Comparison of ENCODE assay signal across 16 cellular contexts in the genomic region with DNA sequence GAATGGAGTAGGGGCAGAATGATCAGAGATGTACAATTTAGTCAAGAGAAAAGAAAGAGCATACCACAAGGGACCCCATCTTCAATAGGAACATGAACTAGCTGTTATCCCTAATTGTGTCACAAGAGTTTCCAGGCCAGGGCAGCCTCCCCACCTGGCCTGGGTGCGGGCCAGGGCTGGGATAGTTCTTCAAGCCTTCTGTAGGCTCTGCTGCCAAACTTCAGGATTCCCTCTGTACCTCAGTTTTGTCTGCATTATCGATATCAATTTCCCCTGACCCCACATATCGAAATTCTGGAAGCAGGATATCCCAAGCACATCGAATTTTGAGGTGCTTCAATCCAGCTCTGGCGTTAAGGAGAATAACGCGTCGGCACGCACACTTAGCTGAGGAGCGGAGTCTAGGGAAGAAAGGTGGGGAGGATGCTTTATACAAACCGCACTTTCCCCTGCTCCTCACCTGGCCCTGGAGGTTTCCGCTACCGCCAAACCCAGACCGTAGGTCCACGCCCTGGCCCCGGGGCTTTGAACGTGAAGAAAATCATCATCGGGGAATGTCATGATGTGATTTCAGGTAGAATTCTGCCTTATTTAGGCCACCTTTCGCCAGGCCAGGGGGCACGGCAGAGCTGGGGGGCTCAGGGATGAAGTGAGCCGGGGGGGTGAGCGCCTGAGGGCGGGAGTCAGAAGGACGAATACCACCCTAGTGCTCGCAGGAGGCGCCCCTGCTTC.
"Had no signal": no experiment of that assay in that cellular context is flagged by ENCODE, and none has a peak within 500 bp of the region (broad histone marks: within the 10 kb centered on the region; RNA-seq: fewer than 3 reads in every experiment).

No MANE protein-coding gene starts in this region.

- H3K4me3 Mint-ChIP-seq: activated CD4-positive, alpha-beta T cell treated with anti-CD3 and anti-CD28 coated beads for 36 hours; activated naive CD8-positive, alpha-beta T cell; neural crest cell had no signal

- DNase-seq: activated CD4-positive, alpha-beta T cell treated with anti-CD3 and anti-CD28 coated beads for 36 hours; activated CD4-positive, alpha-beta T cell treated with anti-CD3 and anti-CD28 coated beads, Interleukin-2, amount 50 U/mL, for 48 hours; activated T-cell treated with anti-CD3 and anti-CD28 coated beads for 4 hours; effector CD8-positive, alpha-beta T cell; esophagus squamous epithelium; heart right ventricle; left ventricle myocardium inferior; mammary epithelial cell; naive B cell; stimulated activated CD4-positive, alpha-beta T cell treated with anti-CD3 and anti-CD28 coated beads, Interleukin-4, amount 100 ng/mL, for 1 hour; upper lobe of right lung had no signal

- H3K27ac ChIP-seq: esophagus squamous epithelium, heart right ventricle, left ventricle myocardium inferior, prostate gland, right lobe of liver, thoracic aorta, upper lobe of right lung had no signal

- H3K9me3 Mint-ChIP-seq: neural crest cell had no signal

- H3K27ac Mint-ChIP-seq: activated CD4-positive, alpha-beta T cell treated with anti-CD3 and anti-CD28 coated beads for 36 hours; activated naive CD8-positive, alpha-beta T cell had no signal

- H3K9me3 ChIP-seq: esophagus squamous epithelium, heart right ventricle, left ventricle myocardium inferior, prostate gland, right lobe of liver, thoracic aorta, upper lobe of right lung had no signal

- H3K4me1 ChIP-seq: prostate gland had no signal

- ATAC-seq: activated CD4-positive, alpha-beta T cell treated with anti-CD3 and anti-CD28 coated beads for 36 hours had no signal

- H3K4me1 Mint-ChIP-seq: activated CD4-positive, alpha-beta T cell treated with anti-CD3 and anti-CD28 coated beads for 36 hours had no signal

- H3K4me3 ChIP-seq: prostate gland, right lobe of liver, upper lobe of right lung had no signal

- H3K36me3 ChIP-seq: prostate gland had no signal

- H3K36me3 Mint-ChIP-seq: activated naive CD8-positive, alpha-beta T cell had no signal
